ENCODE assay signal across 15 cellular contexts in the genomic region with DNA sequence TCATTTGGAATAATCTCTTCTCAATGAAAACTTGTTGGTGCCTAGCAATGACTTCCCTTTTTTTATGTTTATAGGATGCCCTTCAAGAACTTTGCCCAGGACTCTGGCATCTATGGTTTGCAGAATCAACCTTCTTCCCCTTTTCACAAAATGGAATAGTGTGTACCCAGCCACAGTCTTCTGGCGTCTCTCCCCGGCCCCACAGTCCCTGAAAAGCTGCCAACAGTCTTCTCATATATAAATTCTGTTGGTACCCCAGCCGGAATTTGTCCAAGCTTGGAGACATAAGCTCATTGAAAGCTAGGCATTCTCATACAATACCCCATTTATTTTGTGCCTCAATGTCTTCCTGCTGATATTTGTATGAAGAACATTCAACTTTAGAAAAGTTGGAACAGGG. TPM values are rescaled to one million over a fixed set of nuclear protein-coding genes. Genes with fewer than 3 reads are reported as not detected.
DNase-seq lines count a peak whose midpoint lies in the region; TF ChIP-seq lines count a peak whose summit lies in the region.
"Had no signal": no experiment of that assay in that cellular context is flagged by ENCODE, and none has a peak within 500 bp of the region (broad histone marks: within the 10 kb centered on the region; RNA-seq: fewer than 3 reads in every experiment).

No MANE protein-coding gene starts in this region.

- no peaks in the 10 kb centered on the region for H3K9me3 Mint-ChIP-seq in HFFc6
- H3K9me3 Mint-ChIP-seq: GM23338 had no signal

- peak; percentile 76 for DNase-seq in KBM-7
- peak; percentile 58 for DNase-seq in RPMI8226
- DNase-seq in dorsolateral prefrontal cortex, result peak in 6 of 10 donors; percentile 12 to 75 (median 46)
- peak; percentile 95 for DNase-seq in pons (ENCODE audit: low spot score)
- no peak for DNase-seq in NCI-H2196 treated with DMSO at 0.1 percent for 48 hours (lab: John Stamatoyannopoulos, UW; ENCODE audit: unreplicated experiment)
- no peak for DNase-seq in erythroblast (lab: John Stamatoyannopoulos, UW)
- no peak for DNase-seq in HFFc6
- DNase-seq in activated effector memory CD4-positive, alpha-beta T cell treated with anti-CD3 and anti-CD28 coated beads, Interleukin-2, amount 50 U/mL, for 16 hours, result no peak
- DNase-seq: activated T-cell treated with anti-CD3 and anti-CD28 coated beads, Interleukin-2, amount 50 U/mL, for 4 hours; foreskin keratinocyte; mesenchymal stem cell; NCI-H1092; right lobe of liver; T-helper 9 cell had no signal

- no peak for TF ChIP-seq POLR2A in erythroblast (IDR thresholded peaks at IDR 0.05; ENCODE audit: low read length)

- no peak overlapping the region for H3K27ac Mint-ChIP-seq in HFFc6
- H3K27ac Mint-ChIP-seq: GM23338 had no signal

- no peak overlapping the region for H3K4me3 ChIP-seq in dorsolateral prefrontal cortex
- H3K4me3 ChIP-seq: GM23338, right lobe of liver had no signal

- TF ChIP-seq CTCF in dorsolateral prefrontal cortex (IDR thresholded peaks at IDR 0.05 in 54 of 56, conservative IDR thresholded peaks at IDR 0.05 in 2 of 56; ENCODE audit: low read depth in 1 of 56, partially characterized antibody in 56 of 56) (no peak), HFFc6 (IDR thresholded peaks at IDR 0.05) (no peak)

- peaks cover 1% of the 10 kb centered on the region for H3K27me3 Mint-ChIP-seq in HFFc6 (ENCODE audit: insufficient read depth)

- H3K4me3 Mint-ChIP-seq in HFFc6, result no peak overlapping the region
- H3K4me3 Mint-ChIP-seq: activated T-cell treated with anti-CD3 and anti-CD28 coated beads, Interleukin-2, amount 50 U/mL, for 4 hours; GM23338 had no signal

- in situ Hi-C loops in KBM-7 (cut with MboI; ENCODE audit: low pct_unique_long_range_greater_than_20kb, low sequenced_read_pairs), result no loop called here

- H3K27me3 ChIP-seq in dorsolateral prefrontal cortex, result no peaks in the 10 kb centered on the region
- H3K27me3 ChIP-seq: foreskin keratinocyte, right lobe of liver had no signal

- peak overlapping the region in 37 of 59 donors; percentile 0 to 91 (median 72) for H3K27ac ChIP-seq in dorsolateral prefrontal cortex
- H3K27ac ChIP-seq: foreskin keratinocyte, right lobe of liver had no signal

- intact Hi-C loops in dorsolateral prefrontal cortex (cut with DNase I), result loop anchor here in 1 of 2 donors (10.0 kb wide), 1 partner anchor 54 kb away; a partner anchor contains a TSS

- peaks cover 10% of the 10 kb centered on the region; the same call in 1 of the 2 replicates for H3K4me1 Mint-ChIP-seq in HFFc6 (ENCODE audit: low read depth)

- no peaks in the 10 kb centered on the region for H3K36me3 Mint-ChIP-seq in HFFc6 (ENCODE audit: low read depth)

RNA-seq across cellular contexts. Expression of a gene that starts 26.4 kb away (rescaled TPM):
- 10 to 100 TPM; 10.8 to 22.0 (median 16.5) TPM for total RNA-seq in dorsolateral prefrontal cortex
- 10 to 100 TPM; 32.5 to 57.6 (median 54.5) TPM for total RNA-seq in HFFc6 (2021; fragmentation: NEBNext Ultra II Directional; extraction: Animal tissue kit (Norgen Biotek cat#: 25700))

RNA-seq across cellular contexts. Expression of a gene that starts 51.0 kb away (rescaled TPM):
- total RNA-seq in dorsolateral prefrontal cortex, result 100 to 1,000 TPM in 46 of 120 experiments, 10 to 100 TPM in 74; 40.1 to 180 (median 87.5) TPM
- 1 to 10 TPM; 2.8 to 3.8 (median 3.1) TPM for total RNA-seq in HFFc6 (2021; fragmentation: NEBNext Ultra II Directional; extraction: Animal tissue kit (Norgen Biotek cat#: 25700))

Comparison
In these comparisons a context has a peak if more than half of its experiments do, and no peak if none do; other contexts are left out.
1. DNase-seq: peak in KBM-7 (single experiment), RPMI8226 (single experiment), dorsolateral prefrontal cortex (6 of 10) and pons (single experiment); none in NCI-H2196 treated with DMSO at 0.1 percent for 48 hours (single experiment), erythroblast (0 of 2), HFFc6 (single experiment) and activated effector memory CD4-positive, alpha-beta T cell treated with anti-CD3 and anti-CD28 coated beads, Interleukin-2, amount 50 U/mL, for 16 hours (single experiment).
2. RNA of a gene that starts 51.0 kb away (total RNA-seq): 40.1 to 180 TPM in dorsolateral prefrontal cortex; 2.8 to 3.8 TPM in HFFc6; every median in the first group is over 4 times any median in the second.